In the genomic region with DNA sequence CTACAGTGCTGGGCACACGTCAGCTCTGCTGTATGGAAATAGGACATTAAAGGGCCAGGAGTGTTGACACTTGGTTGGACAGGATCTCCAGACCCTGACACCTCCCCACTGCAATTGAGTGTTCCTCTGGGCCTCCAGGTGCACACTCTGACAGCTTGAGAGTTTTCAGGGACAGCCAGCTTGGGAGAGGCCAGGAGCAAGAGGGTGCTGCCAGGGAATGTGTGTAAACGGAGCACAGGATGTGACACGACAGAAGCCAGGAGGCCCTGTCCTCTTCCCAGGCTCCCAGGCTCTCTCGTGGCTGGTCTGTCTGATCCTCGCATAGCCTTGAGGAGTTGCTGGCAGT, we compare ENCODE assay signal across 28 cellular contexts.
DNase-seq lines count a peak whose midpoint lies in the region; ATAC-seq and TF ChIP-seq lines count a peak whose summit lies in the region.
"Had no signal": no experiment of that assay in that cellular context is flagged by ENCODE, and none has a peak within 500 bp of the region (broad histone marks: within the 10 kb centered on the region; RNA-seq: fewer than 3 reads in every experiment).

No MANE protein-coding gene starts in this region.

- no peaks in the 10 kb centered on the region for H3K36me3 Mint-ChIP-seq in natural killer cell
- no peaks in the 10 kb centered on the region for H3K36me3 Mint-ChIP-seq in natural killer cell treated with Interleukin-12 subunit alpha and Interleukin-12 subunit beta and Interleukin-15 and Interleukin-18, amount 100 ng/mL, for 72 hours

- TF ChIP-seq CTCF in natural killer cell (IDR thresholded peaks at IDR 0.05): no peak
- TF ChIP-seq CTCF in Peyer's patch (IDR thresholded peaks at IDR 0.05): no peak
- no peak for TF ChIP-seq CTCF in smooth muscle cell (IDR thresholded peaks at IDR 0.05; ENCODE audit: borderline replicate concordance, insufficient read depth, poor library complexity, severe bottlenecking)

- H4K20me1 ChIP-seq in smooth muscle cell (ENCODE audit: low read depth): no peaks in the 10 kb centered on the region

- TF ChIP-seq POLR2A in Peyer's patch (IDR thresholded peaks at IDR 0.05): no peak

- H3K79me2 ChIP-seq in smooth muscle cell (ENCODE audit: low read depth): no peaks in the 10 kb centered on the region

- H3K9ac ChIP-seq in smooth muscle cell (ENCODE audit: low read depth): no peak overlapping the region
- H3K9ac ChIP-seq: SK-N-SH had no signal

- intact Hi-C loops in natural killer cell (cut with micrococcal nuclease): no loop called here
- intact Hi-C loops in cardiac septum (cut with DNase I): no loop called here

- no peaks in the 10 kb centered on the region for H3K4me1 Mint-ChIP-seq in natural killer cell
- peaks cover 0 to 7% of the 10 kb centered on the region in 2 donors for H3K4me1 Mint-ChIP-seq in natural killer cell treated with Interleukin-12 subunit alpha and Interleukin-12 subunit beta and Interleukin-15 and Interleukin-18, amount 100 ng/mL, for 72 hours (ENCODE audit: low read depth in 2 of 2)

- DNase-seq in natural killer cell: peak; percentile 7
- no peak for DNase-seq in natural killer cell treated with Interleukin-12 subunit alpha and Interleukin-12 subunit beta and Interleukin-15 and Interleukin-18, amount 100 ng/mL, for 72 hours (ENCODE audit: low spot score)
- peak; percentile 26 for DNase-seq in cardiac septum (ENCODE audit: low spot score)
- peak; percentile 72 for DNase-seq in mesenteric fat pad (ENCODE audit: low spot score)
- DNase-seq in epidermal melanocyte (ENCODE audit: insufficient read length, low spot score): no peak
- no peak for DNase-seq in Peyer's patch
- DNase-seq in smooth muscle cell (lab: John Stamatoyannopoulos, UW; ENCODE audit: unreplicated experiment): no peak
- DNase-seq: ACHN; activated naive CD4-positive, alpha-beta T cell treated with Interleukin-2 at 50 U/mL for 16 hours; activated T-cell treated with anti-CD3 and anti-CD28 coated beads, Interleukin-2, amount 50 U/mL, for 48 hours; effector CD8-positive, alpha-beta T cell; foreskin fibroblast; HCEC 1CT; NCI-H1105 treated with DMSO at 0.1 percent for 48 hours; NCI-H2029 treated with DMSO at 0.1 percent for 48 hours; NCI-H2227 treated with DMSO at 0.1 percent for 48 hours; NCI-H748 treated with DMSO at 0.1 percent for 48 hours; occipital lobe; RPMI8226; SK-N-SH; stimulated activated CD8-positive, alpha-beta memory T cell treated with anti-CD3 and anti-CD28 coated beads, Interleukin-4, amount 100 ng/mL, for 48 hours; transverse colon had no signal

- H3K27me3 ChIP-seq in Peyer's patch: no peaks in the 10 kb centered on the region
- H3K27me3 ChIP-seq in smooth muscle cell (ENCODE audit: low read depth): no peaks in the 10 kb centered on the region
- H3K27me3 ChIP-seq: breast epithelium, MG63, transverse colon had no signal

- H3K9me3 ChIP-seq in Peyer's patch (no peaks in the 10 kb centered on the region), smooth muscle cell (replicated peaks; ENCODE audit: low read depth) (no peaks in the 10 kb centered on the region)
- H3K9me3 ChIP-seq: breast epithelium, MG63, SK-N-SH, transverse colon had no signal

- H3K4me3 Mint-ChIP-seq in natural killer cell: no peak overlapping the region
- no peak overlapping the region for H3K4me3 Mint-ChIP-seq in natural killer cell treated with Interleukin-12 subunit alpha and Interleukin-12 subunit beta and Interleukin-15 and Interleukin-18, amount 100 ng/mL, for 72 hours
- H3K4me3 Mint-ChIP-seq: activated CD8-positive, alpha-beta T cell treated with anti-CD3 and anti-CD28 coated beads, Interleukin-2, amount 10 ng/mL, durations not matched to agents 7 days and 5 days; T-helper 1 cell treated with Interleukin-12 subunit alpha and Interleukin-12 subunit beta and Interleukin-4 antibody, amounts not matched to agents 30 μg/mL and 1 μg/mL, for 36 hours had no signal

- H3K27ac ChIP-seq in Peyer's patch (no peak overlapping the region), smooth muscle cell (ENCODE audit: low read depth) (no peak overlapping the region)
- H3K27ac ChIP-seq: breast epithelium, transverse colon had no signal

- H3K27me3 Mint-ChIP-seq in natural killer cell (ENCODE audit: low read depth in 2 of 2): peaks cover 0 to 6% of the 10 kb centered on the region in 2 donors
- peaks cover 2 to 8% of the 10 kb centered on the region in 2 donors for H3K27me3 Mint-ChIP-seq in natural killer cell treated with Interleukin-12 subunit alpha and Interleukin-12 subunit beta and Interleukin-15 and Interleukin-18, amount 100 ng/mL, for 72 hours

- ATAC-seq in natural killer cell (no peak), HG03439 (IDR thresholded peaks at IDR 0.05; ENCODE audit: unreplicated experiment) (no peak)
- ATAC-seq in natural killer cell treated with Interleukin-12 subunit alpha and Interleukin-12 subunit beta and Interleukin-15 and Interleukin-18, amount 100 ng/mL, for 72 hours: no peak
- ATAC-seq: activated CD8-positive, alpha-beta T cell treated with anti-CD3 and anti-CD28 coated beads, Interleukin-2, amount 10 ng/mL, durations not matched to agents 7 days and 5 days; K562 had no signal

- H3K9me3 Mint-ChIP-seq in natural killer cell: no peaks in the 10 kb centered on the region
- H3K9me3 Mint-ChIP-seq in natural killer cell treated with Interleukin-12 subunit alpha and Interleukin-12 subunit beta and Interleukin-15 and Interleukin-18, amount 100 ng/mL, for 72 hours: no peaks in the 10 kb centered on the region
- H3K9me3 Mint-ChIP-seq: T-helper 1 cell treated with Interleukin-12 subunit alpha and Interleukin-12 subunit beta and Interleukin-4 antibody, amounts not matched to agents 30 μg/mL and 1 μg/mL, for 36 hours had no signal

- no peaks in the 10 kb centered on the region for H3K36me3 ChIP-seq in Peyer's patch
- no peaks in the 10 kb centered on the region for H3K36me3 ChIP-seq in smooth muscle cell (ENCODE audit: low read depth)
- H3K36me3 ChIP-seq: breast epithelium, MG63, transverse colon had no signal

- H3K4me3 ChIP-seq in Peyer's patch: no peak overlapping the region
- no peak overlapping the region for H3K4me3 ChIP-seq in smooth muscle cell
- H3K4me3 ChIP-seq: breast epithelium, K562, MG63, transverse colon had no signal

- H3F3A ChIP-seq in smooth muscle cell (ENCODE audit: low read depth): no peaks in the 10 kb centered on the region

- H3K4me1 ChIP-seq in Peyer's patch: no peaks in the 10 kb centered on the region
- H3K4me1 ChIP-seq in smooth muscle cell (ENCODE audit: low read depth): peaks cover 36% of the 10 kb centered on the region
- H3K4me1 ChIP-seq: breast epithelium, transverse colon had no signal

- H3K4me2 ChIP-seq in smooth muscle cell: no peak overlapping the region
- H3K4me2 ChIP-seq: SK-N-SH had no signal

- no peak overlapping the region for H3K27ac Mint-ChIP-seq in natural killer cell
- no peak overlapping the region for H3K27ac Mint-ChIP-seq in natural killer cell treated with Interleukin-12 subunit alpha and Interleukin-12 subunit beta and Interleukin-15 and Interleukin-18, amount 100 ng/mL, for 72 hours
- H3K27ac Mint-ChIP-seq: activated CD8-positive, alpha-beta T cell treated with anti-CD3 and anti-CD28 coated beads, Interleukin-2, amount 10 ng/mL, durations not matched to agents 7 days and 5 days; T-helper 1 cell treated with Interleukin-12 subunit alpha and Interleukin-12 subunit beta and Interleukin-4 antibody, amounts not matched to agents 30 μg/mL and 1 μg/mL, for 36 hours had no signal

- H2AFZ ChIP-seq in smooth muscle cell (ENCODE audit: low read depth): no peak overlapping the region

- 68% methylated on average over 5 of the region's 5 CpGs for WGBS in smooth muscle cell (ENCODE audit: low lambda C conversion rate)

Comparison
In these comparisons a context has a peak if more than half of its experiments do, and no peak if none do; other contexts are left out.
1. DNase-seq: peak in natural killer cell (single experiment), cardiac septum (single experiment) and mesenteric fat pad (single experiment); none in natural killer cell treated with Interleukin-12 subunit alpha and Interleukin-12 subunit beta and Interleukin-15 and Interleukin-18, amount 100 ng/mL, for 72 hours (single experiment), epidermal melanocyte (single experiment), Peyer's patch (0 of 3) and smooth muscle cell (single experiment).